In the genomic region with DNA sequence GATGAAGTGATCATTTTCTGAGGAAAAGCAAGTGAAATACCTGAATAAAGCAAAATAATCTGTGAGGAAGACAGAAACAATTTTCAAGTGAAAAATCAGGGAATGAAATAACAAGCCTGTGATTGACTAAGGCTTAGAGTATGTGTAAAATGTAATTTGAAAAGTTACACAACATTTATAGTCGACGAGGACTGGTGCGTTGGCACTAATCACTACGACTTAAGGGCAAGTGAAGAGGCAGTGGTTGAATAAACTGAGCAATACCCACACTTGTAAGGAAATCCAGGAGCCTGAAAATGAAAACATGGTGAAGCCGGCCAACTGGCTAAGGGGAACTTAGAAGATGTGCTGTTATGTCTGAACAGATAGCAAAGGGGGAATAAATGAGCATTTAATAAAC, we compare ENCODE assay signal across 13 cellular contexts. TPM values are rescaled to one million over a fixed set of nuclear protein-coding genes. Genes with fewer than 3 reads are reported as not detected.
DNase-seq lines count a peak whose midpoint lies in the region; ATAC-seq and TF ChIP-seq lines count a peak whose summit lies in the region.
"Had no signal": no experiment of that assay in that cellular context is flagged by ENCODE, and none has a peak within 500 bp of the region (broad histone marks: within the 10 kb centered on the region; RNA-seq: fewer than 3 reads in every experiment).

No MANE protein-coding gene starts in this region.

- no peaks in the 10 kb centered on the region for H3K9me3 Mint-ChIP-seq in activated T-cell treated with anti-CD3 and anti-CD28 coated beads, Interleukin-2, amount 50 U/mL, for 4 hours
- H3K9me3 Mint-ChIP-seq: activated CD8-positive, alpha-beta T cell treated with anti-CD3 and anti-CD28 coated beads for 36 hours; naive thymus-derived CD4-positive, alpha-beta T cell; T-helper 2 cell treated with Interferon-gamma antibody and Interleukin-4, amounts not matched to agents 5 μg/mL and 100 μg/mL, for 36 hours had no signal

- ATAC-seq in omental fat pad (ENCODE audit: low FRiP score) (peak; percentile 85), HG02870 (IDR thresholded peaks at IDR 0.05; ENCODE audit: unreplicated experiment) (no peak)
- no peak for ATAC-seq in activated T-cell treated with anti-CD3 and anti-CD28 coated beads, Interleukin-2, amount 50 U/mL, for 4 hours
- ATAC-seq: activated CD8-positive, alpha-beta T cell treated with anti-CD3 and anti-CD28 coated beads for 36 hours; gastroesophageal sphincter; naive thymus-derived CD4-positive, alpha-beta T cell had no signal

- H3K4me1 Mint-ChIP-seq in activated T-cell treated with anti-CD3 and anti-CD28 coated beads, Interleukin-2, amount 50 U/mL, for 4 hours (ENCODE audit: low read depth), result peaks cover 6% of the 10 kb centered on the region

- peaks cover 23% of the 10 kb centered on the region for H3K27me3 Mint-ChIP-seq in activated T-cell treated with anti-CD3 and anti-CD28 coated beads, Interleukin-2, amount 50 U/mL, for 4 hours (ENCODE audit: low read depth)

- H3K4me3 Mint-ChIP-seq in activated T-cell treated with anti-CD3 and anti-CD28 coated beads, Interleukin-2, amount 50 U/mL, for 4 hours, result no peak overlapping the region
- H3K4me3 Mint-ChIP-seq: activated CD8-positive, alpha-beta T cell treated with anti-CD3 and anti-CD28 coated beads for 36 hours; naive thymus-derived CD4-positive, alpha-beta T cell; T-helper 2 cell treated with Interferon-gamma antibody and Interleukin-4, amounts not matched to agents 5 μg/mL and 100 μg/mL, for 36 hours had no signal

- TF ChIP-seq CTCF in omental fat pad (IDR thresholded peaks at IDR 0.05), result no peak

- no peaks in the 10 kb centered on the region for H3K36me3 Mint-ChIP-seq in activated T-cell treated with anti-CD3 and anti-CD28 coated beads, Interleukin-2, amount 50 U/mL, for 4 hours (ENCODE audit: insufficient read depth)

- DNase-seq in Daoy (ENCODE audit: low read depth), result peak; percentile 68
- peak; percentile 81 for DNase-seq in NCI-H226
- DNase-seq in dedifferentiated amniotic fluid mesenchymal stem cell (ENCODE audit: extremely low spot score), result peak; percentile 80
- DNase-seq in omental fat pad (ENCODE audit: low spot score), result no peak
- DNase-seq in iPS-NIHi7 (ENCODE audit: extremely low spot score), result no peak
- no peak for DNase-seq in activated T-cell treated with anti-CD3 and anti-CD28 coated beads, Interleukin-2, amount 50 U/mL, for 4 hours
- no peak for DNase-seq in activated CD4-positive, CD25-positive, alpha-beta regulatory T cell (lab: John Stamatoyannopoulos, UW)
- DNase-seq: activated CD8-positive, alpha-beta T cell treated with anti-CD3 and anti-CD28 coated beads for 36 hours; activated naive CD4-positive, alpha-beta T cell treated with Interleukin-2 at 50 U/mL for 16 hours; naive thymus-derived CD4-positive, alpha-beta T cell had no signal

RNA-seq across cellular contexts. Expression of gene DOK1, which starts 13.3 kb away (rescaled TPM):
- 19.8 and 20.6 TPM in 2 replicates for total RNA-seq in Daoy (2014; rRNA removed; shearing (Covaris generic))
- total RNA-seq in omental fat pad, result 10 to 100 TPM; 16.0 to 39.4 (median 30.5) TPM
- 10 to 100 TPM; 24.1 to 27.9 (median 25.9) TPM for total RNA-seq in activated T-cell treated with anti-CD3 and anti-CD28 coated beads, Interleukin-2, amount 50 U/mL, for 4 hours

RNA-seq across cellular contexts. Expression of gene LOXL3, which starts 14.1 kb away (rescaled TPM):
- total RNA-seq in Daoy (2014; rRNA removed; shearing (Covaris generic)), result 54.5 and 62.0 TPM in 2 replicates
- 10 to 100 TPM in 2 of 4 donors, 1 to 10 TPM in 2; 7.5 to 12.4 (median 9.1) TPM for total RNA-seq in omental fat pad
- 1 to 10 TPM in 1 of 3 donors, under 1 TPM in 2; 0.49 to 1.0 (median 0.99) TPM for total RNA-seq in activated T-cell treated with anti-CD3 and anti-CD28 coated beads, Interleukin-2, amount 50 U/mL, for 4 hours

RNA-seq across cellular contexts. Expression of gene HTRA2, which starts 38.1 kb away (rescaled TPM):
- total RNA-seq in Daoy (2014; rRNA removed; shearing (Covaris generic)), result 41.2 and 44.8 TPM in 2 replicates
- total RNA-seq in omental fat pad, result 10 to 100 TPM; 30.7 to 45.6 (median 36.8) TPM
- total RNA-seq in activated T-cell treated with anti-CD3 and anti-CD28 coated beads, Interleukin-2, amount 50 U/mL, for 4 hours, result 10 to 100 TPM; 46.2 to 54.6 (median 50.5) TPM

RNA-seq across cellular contexts. Expression of gene AUP1, which starts 38.4 kb away (rescaled TPM):
- 135 TPM in 2 replicates for total RNA-seq in Daoy (2014; rRNA removed; shearing (Covaris generic))
- total RNA-seq in omental fat pad, result 100 to 1,000 TPM; 120 to 157 (median 146) TPM
- total RNA-seq in activated T-cell treated with anti-CD3 and anti-CD28 coated beads, Interleukin-2, amount 50 U/mL, for 4 hours, result 100 to 1,000 TPM; 200 to 204 (median 203) TPM

RNA-seq across cellular contexts. Expression of gene DQX1, which starts 41.8 kb away (rescaled TPM):
- total RNA-seq in Daoy (2014; rRNA removed; shearing (Covaris generic)), result 1.1 TPM in 1 of 2 replicates, not detected in the other
- not detected for total RNA-seq in omental fat pad
- total RNA-seq in activated T-cell treated with anti-CD3 and anti-CD28 coated beads, Interleukin-2, amount 50 U/mL, for 4 hours, result under 1 TPM; 0.28 to 0.34 (median 0.30) TPM
- total RNA-seq: gastroesophageal sphincter had no signal

Comparison
In these comparisons a context has a peak if more than half of its experiments do, and no peak if none do; other contexts are left out.
1. DNase-seq: peak in Daoy (single experiment), NCI-H226 (single experiment) and dedifferentiated amniotic fluid mesenchymal stem cell (single experiment); none in omental fat pad (single experiment), iPS-NIHi7 (single experiment), activated T-cell treated with anti-CD3 and anti-CD28 coated beads, Interleukin-2, amount 50 U/mL, for 4 hours (single experiment) and activated CD4-positive, CD25-positive, alpha-beta regulatory T cell (0 of 4).
2. RNA of gene LOXL3, which starts 14.1 kb away (total RNA-seq): 54.5 to 62.0 TPM in Daoy and 7.5 to 12.4 TPM in omental fat pad; 0.49 to 1.0 TPM in activated T-cell treated with anti-CD3 and anti-CD28 coated beads, Interleukin-2, amount 50 U/mL, for 4 hours; every median in the first group is over 4 times any median in the second.